27 cellular contexts compared by ENCODE assay signal in genomic region chr22:43542681-43543521, GRCh38.
"Had no signal": no experiment of that assay in that cellular context is flagged by ENCODE, and none has a peak within 500 bp of the region (broad histone marks: within the 10 kb centered on the region; RNA-seq: fewer than 3 reads in every experiment).

No MANE protein-coding gene starts in this region.

- H3K9me3 ChIP-seq: esophagus squamous epithelium, heart right ventricle, left ventricle myocardium inferior, lower lobe of right lung, psoas muscle, suprapubic skin, transverse colon, upper lobe of right lung, uterus had no signal

- ATAC-seq: effector memory CD8-positive, alpha-beta T cell; left cardiac atrium; lower lobe of right lung; psoas muscle; stimulated activated naive CD8-positive, alpha-beta T cell treated with anti-CD3 and anti-CD28 coated beads, Interleukin-15, amount 100 ng/mL, for 72 hours had no signal

- FAIRE-seq: endometrium, islet of Langerhans had no signal

- DNase-seq: cortex of kidney; effector memory CD8-positive, alpha-beta T cell; erythroblast; esophagus squamous epithelium; foreskin melanocyte; glutamatergic neuron; heart right ventricle; hippocampal formation; left cardiac atrium; left ventricle myocardium inferior; lower lobe of right lung; natural killer cell; psoas muscle; right cardiac atrium; stimulated activated CD4-positive, alpha-beta T cell treated with anti-CD3 and anti-CD28 coated beads, Interleukin-12 subunit alpha, Interleukin-12 subunit beta, amount 100 ng/mL, for 4 hours; stimulated activated CD4-positive, alpha-beta T cell treated with anti-CD3 and anti-CD28 coated beads, Interleukin-1b, Interleukin-23, amount 100 ng/mL, for 48 hours; stimulated activated CD4-positive, alpha-beta T cell treated with anti-CD3 and anti-CD28 coated beads, Interleukin-4, amount 100 ng/mL, for 1 hour; stimulated activated CD8-positive, alpha-beta memory T cell treated with anti-CD3 and anti-CD28 coated beads, Interleukin-4, amount 100 ng/mL, for 48 hours; stimulated activated naive CD4-positive, alpha-beta T cell; stimulated activated naive CD8-positive, alpha-beta T cell treated with anti-CD3 and anti-CD28 coated beads, Interleukin-15, amount 100 ng/mL, for 72 hours; transverse colon; upper lobe of right lung; uterus had no signal

- H3K27ac ChIP-seq: esophagus squamous epithelium, heart right ventricle, left ventricle myocardium inferior, lower lobe of right lung, psoas muscle, suprapubic skin, transverse colon, upper lobe of right lung, uterus had no signal

- H3K36me3 ChIP-seq: esophagus squamous epithelium, heart right ventricle, left ventricle myocardium inferior, lower lobe of right lung, suprapubic skin, transverse colon, upper lobe of right lung, uterus had no signal

- H3K4me3 ChIP-seq: esophagus squamous epithelium, heart right ventricle, left ventricle myocardium inferior, lower lobe of right lung, psoas muscle, smooth muscle cell, suprapubic skin, transverse colon, upper lobe of right lung, uterus had no signal

- H3K4me2 ChIP-seq: smooth muscle cell had no signal

- H3K27me3 ChIP-seq: suprapubic skin, transverse colon, upper lobe of right lung, uterus had no signal

- H3K4me1 ChIP-seq: heart right ventricle, left ventricle myocardium inferior, lower lobe of right lung, psoas muscle, suprapubic skin, transverse colon, upper lobe of right lung, uterus had no signal
